ENCODE assay signal across 26 cellular contexts in genomic region chrX:122591546-122591945, GRCh38.
DNase-seq lines count a peak whose midpoint lies in the region; ATAC-seq and TF ChIP-seq lines count a peak whose summit lies in the region.
"Had no signal": no experiment of that assay in that cellular context is flagged by ENCODE, and none has a peak within 500 bp of the region (broad histone marks: within the 10 kb centered on the region; RNA-seq: fewer than 3 reads in every experiment).

No MANE protein-coding gene starts in this region.

- no peaks in the 10 kb centered on the region for H3K36me3 ChIP-seq in HUES64 (ENCODE audit: insufficient read depth, low read length)
- H3K36me3 ChIP-seq: Peyer's patch had no signal

- DNase-seq in EH (ENCODE audit: low read depth) (peak; percentile 21), glutamatergic neuron (no peak), iPS-NIHi7 (ENCODE audit: extremely low spot score) (peak; percentile 32), NCI-H748 treated with DMSO at 0.1 percent for 48 hours (lab: John Stamatoyannopoulos, UW) (no peak)
- no peak for DNase-seq in activated CD4-positive, alpha-beta T cell treated with anti-CD3 and anti-CD28 coated beads, Interleukin-2, amount 10 ng/mL, durations not matched to agents 7 days and 5 days
- DNase-seq: Caco-2; CD8-positive, alpha-beta T cell; DMS79; GOT3; MM.1S; NCI-H1694; NCI-H2029 treated with DMSO at 0.1 percent for 48 hours; NCI-H2227 treated with DMSO at 0.1 percent for 48 hours; NCI-H526 treated with DMSO at 0.1 percent for 48 hours; OCI-M1; Peyer's patch; SHP77 treated with DMSO at 0.1 percent for 48 hours had no signal

- peak overlapping the region; percentile 60; the same call in 1 of the 2 replicates for H3K27ac ChIP-seq in HUES64 (ENCODE audit: low read depth, low read length)
- H3K27ac ChIP-seq: 22Rv1, C4-2B, KMS-11, Peyer's patch had no signal

- no peak for ATAC-seq in HG02642 (IDR thresholded peaks at IDR 0.05; ENCODE audit: poor library complexity, unreplicated experiment)
- no peak for ATAC-seq in GM21723 (IDR thresholded peaks at IDR 0.05; ENCODE audit: unreplicated experiment)
- ATAC-seq: CD8-positive, alpha-beta T cell; HCT116 had no signal

- 25% methylated on average over 2 of the region's 2 CpGs for WGBS in HUES64

- no peaks in the 10 kb centered on the region for H3K9me3 ChIP-seq in HUES64 (ENCODE audit: insufficient read depth, low read depth, low read length)
- H3K9me3 ChIP-seq: Caco-2, Peyer's patch had no signal

- no peak overlapping the region for H3K4me3 Mint-ChIP-seq in glutamatergic neuron (ENCODE audit: unreplicated experiment)
- no peak overlapping the region for H3K4me3 Mint-ChIP-seq in activated CD4-positive, alpha-beta T cell treated with anti-CD3 and anti-CD28 coated beads, Interleukin-2, amount 10 ng/mL, durations not matched to agents 7 days and 5 days
- H3K4me3 Mint-ChIP-seq: B cell; CD8-positive, alpha-beta T cell; IgD-negative memory B cell had no signal

- no peaks in the 10 kb centered on the region for H3K36me3 Mint-ChIP-seq in glutamatergic neuron (ENCODE audit: unreplicated experiment)
- no peaks in the 10 kb centered on the region for H3K36me3 Mint-ChIP-seq in activated CD4-positive, alpha-beta T cell treated with anti-CD3 and anti-CD28 coated beads, Interleukin-2, amount 10 ng/mL, durations not matched to agents 7 days and 5 days (ENCODE audit: low read depth)
- H3K36me3 Mint-ChIP-seq: CD8-positive, alpha-beta T cell; IgD-negative memory B cell had no signal

- H3K4me1 Mint-ChIP-seq in glutamatergic neuron (ENCODE audit: low read depth, unreplicated experiment), result peaks cover 14% of the 10 kb centered on the region
- H3K4me1 Mint-ChIP-seq in activated CD4-positive, alpha-beta T cell treated with anti-CD3 and anti-CD28 coated beads, Interleukin-2, amount 10 ng/mL, durations not matched to agents 7 days and 5 days, result no peaks in the 10 kb centered on the region
- H3K4me1 Mint-ChIP-seq: B cell, IgD-negative memory B cell had no signal

- no peak overlapping the region for H3K4me3 ChIP-seq in HUES64 (ENCODE audit: low read length)
- H3K4me3 ChIP-seq: Peyer's patch had no signal

- CTCF ChIA-PET in activated CD4-positive, alpha-beta T cell treated with anti-CD3 and anti-CD28 coated beads, Interleukin-2, amount 10 ng/mL, durations not matched to agents 7 days and 5 days (lab: Charles Lee), result no interaction called here

- no peaks in the 10 kb centered on the region for H3K9me3 Mint-ChIP-seq in glutamatergic neuron (ENCODE audit: unreplicated experiment)
- no peaks in the 10 kb centered on the region for H3K9me3 Mint-ChIP-seq in activated CD4-positive, alpha-beta T cell treated with anti-CD3 and anti-CD28 coated beads, Interleukin-2, amount 10 ng/mL, durations not matched to agents 7 days and 5 days

- peak; percentile 18 for TF ChIP-seq CTCF in glutamatergic neuron (IDR thresholded peaks at IDR 0.05; ENCODE audit: partially characterized antibody, unreplicated experiment)

- no peaks in the 10 kb centered on the region for H3K27me3 Mint-ChIP-seq in glutamatergic neuron (ENCODE audit: unreplicated experiment)
- H3K27me3 Mint-ChIP-seq in activated CD4-positive, alpha-beta T cell treated with anti-CD3 and anti-CD28 coated beads, Interleukin-2, amount 10 ng/mL, durations not matched to agents 7 days and 5 days, result no peaks in the 10 kb centered on the region
- H3K27me3 Mint-ChIP-seq: B cell, IgD-negative memory B cell had no signal

- POLR2A ChIA-PET in activated CD4-positive, alpha-beta T cell treated with anti-CD3 and anti-CD28 coated beads, Interleukin-2, amount 10 ng/mL, durations not matched to agents 7 days and 5 days (lab: Charles Lee), result no interaction called here

- H3K4me1 ChIP-seq in HUES64 (ENCODE audit: insufficient read depth, low read length), result peaks cover 15% of the 10 kb centered on the region; the same call in 1 of the 2 replicates
- H3K4me1 ChIP-seq: Caco-2, Peyer's patch had no signal

- no peak overlapping the region for H3K27ac Mint-ChIP-seq in glutamatergic neuron (ENCODE audit: unreplicated experiment)
- no peak overlapping the region for H3K27ac Mint-ChIP-seq in activated CD4-positive, alpha-beta T cell treated with anti-CD3 and anti-CD28 coated beads, Interleukin-2, amount 10 ng/mL, durations not matched to agents 7 days and 5 days
- H3K27ac Mint-ChIP-seq: B cell; CD8-positive, alpha-beta T cell; IgD-negative memory B cell had no signal

- no peak overlapping the region for H3K9ac ChIP-seq in HUES64 (ENCODE audit: low read depth, low read length)
- H3K9ac ChIP-seq: KMS-11 had no signal

- no peaks in the 10 kb centered on the region for H3K27me3 ChIP-seq in HUES64 (ENCODE audit: insufficient read depth, low read length)
- H3K27me3 ChIP-seq: Peyer's patch had no signal

Comparison
In these comparisons a context has a peak if more than half of its experiments do, and no peak if none do; other contexts are left out.
1. DNase-seq: peak in EH (single experiment) and iPS-NIHi7 (single experiment); none in glutamatergic neuron (single experiment), NCI-H748 treated with DMSO at 0.1 percent for 48 hours (single experiment) and activated CD4-positive, alpha-beta T cell treated with anti-CD3 and anti-CD28 coated beads, Interleukin-2, amount 10 ng/mL, durations not matched to agents 7 days and 5 days (single experiment).